Comparison of ENCODE assay signal across 2 cellular contexts in the genomic region with DNA sequence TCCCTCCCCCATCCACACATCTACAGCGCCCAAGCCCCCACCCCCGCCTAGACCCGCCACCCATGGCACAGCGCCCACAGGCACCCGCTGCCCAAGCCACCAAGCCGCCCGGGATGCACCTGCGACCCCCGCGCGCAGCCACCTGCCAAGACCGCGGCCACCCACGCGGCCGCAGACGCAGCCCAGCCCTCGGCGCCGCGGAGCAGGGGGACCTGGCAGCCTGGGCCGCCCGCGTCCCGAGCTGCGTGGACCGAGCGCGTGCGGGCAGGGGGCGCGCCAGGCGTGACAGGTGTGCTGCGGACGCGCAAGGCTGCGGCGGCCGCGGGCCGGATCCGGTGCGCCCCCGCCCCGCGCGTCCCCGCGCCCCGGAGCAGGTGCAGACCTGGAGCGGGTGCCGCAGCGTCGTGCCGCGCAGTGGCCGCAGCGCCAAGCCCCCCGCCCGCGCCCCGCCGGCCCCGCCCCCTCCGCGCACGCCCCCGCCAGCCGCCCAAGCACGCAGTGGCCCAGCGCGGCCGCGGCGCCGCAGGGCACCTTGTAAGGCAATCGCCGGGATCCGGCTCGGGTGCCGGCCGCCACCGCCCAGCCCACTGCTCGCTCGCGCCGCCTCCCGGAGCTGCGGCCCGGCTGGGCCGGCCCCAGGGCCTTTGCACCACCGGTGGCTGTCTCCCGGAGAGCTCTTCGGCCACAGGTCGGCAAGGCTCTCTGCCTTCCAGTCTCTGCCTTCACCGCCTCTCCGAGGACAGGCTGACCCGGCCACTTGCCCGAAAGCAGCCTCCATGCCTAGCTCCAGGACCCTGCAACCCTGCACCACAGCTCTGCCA.
TF ChIP-seq lines count a peak whose summit lies in the region.

TSS of gene PNCK (minus strand) at position 416 of the 821 bp plus-strand sequence. CDS start 737 bp downstream, outside the sequence.

TF ChIP-seq in SK-N-SH, 30 proteins besides CTCF, POLR2A, EP300 and RAD21:
- TF ChIP-seq REST (IDR thresholded peaks at IDR 0.05; ENCODE audit: low read depth, low read length) = no peak
- TF ChIP-seq JUND (IDR thresholded peaks at IDR 0.05) = no peak
- no peak for TF ChIP-seq TCF12 (IDR thresholded peaks at IDR 0.05)
- TF ChIP-seq EZH2phosphoT487 (IDR thresholded peaks at IDR 0.05; ENCODE audit: borderline replicate concordance, low read depth) = no peak
- TF ChIP-seq GABPA (IDR thresholded peaks at IDR 0.05; ENCODE audit: low read depth) = no peak
- TF ChIP-seq SIN3A (IDR thresholded peaks at IDR 0.05; ENCODE audit: borderline replicate concordance, low read depth, low read length) = no peak
- TF ChIP-seq, protein P1, sequence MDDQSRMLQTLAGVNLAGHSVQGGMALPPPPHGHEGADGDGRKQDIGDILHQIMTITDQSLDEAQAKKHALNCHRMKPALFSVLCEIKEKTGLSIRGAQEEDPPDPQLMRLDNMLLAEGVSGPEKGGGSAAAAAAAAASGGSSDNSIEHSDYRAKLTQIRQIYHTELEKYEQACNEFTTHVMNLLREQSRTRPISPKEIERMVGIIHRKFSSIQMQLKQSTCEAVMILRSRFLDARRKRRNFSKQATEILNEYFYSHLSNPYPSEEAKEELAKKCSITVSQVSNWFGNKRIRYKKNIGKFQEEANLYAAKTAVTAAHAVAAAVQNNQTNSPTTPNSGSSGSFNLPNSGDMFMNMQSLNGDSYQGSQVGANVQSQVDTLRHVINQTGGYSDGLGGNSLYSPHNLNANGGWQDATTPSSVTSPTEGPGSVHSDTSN (IDR thresholded peaks at IDR 0.05) = no peak
- no peak for TF ChIP-seq TEAD4 (IDR thresholded peaks at IDR 0.05; ENCODE audit: borderline replicate concordance, insufficient read depth)
- no peak for TF ChIP-seq YY1 (IDR thresholded peaks at IDR 0.05; ENCODE audit: low read depth)
- no peak for TF ChIP-seq RXRA (IDR thresholded peaks at IDR 0.05; ENCODE audit: borderline replicate concordance, low read depth)
- TF ChIP-seq ELF1 (IDR thresholded peaks at IDR 0.05) = no peak
- no peak for TF ChIP-seq NFIC (IDR thresholded peaks at IDR 0.05; ENCODE audit: borderline replicate concordance)

TF ChIP-seq in SK-N-SH treated with all-trans-retinoic acid at 6 μM for 48 hours, 23 proteins besides CTCF, POLR2A, EP300 and RAD21 (continued from another document):
- no peak for TF ChIP-seq SNAI2 (CRISPR knock-in tag; IDR thresholded peaks at IDR 0.05)
- no peak for TF ChIP-seq ZNF8 (CRISPR knock-in tag; IDR thresholded peaks at IDR 0.05)
- TF ChIP-seq TSHZ2 (CRISPR knock-in tag; IDR thresholded peaks at IDR 0.05) = no peak
- no peak for TF ChIP-seq ZFP3 (CRISPR knock-in tag; IDR thresholded peaks at IDR 0.05)
- TF ChIP-seq POU6F1 (CRISPR knock-in tag; IDR thresholded peaks at IDR 0.05; ENCODE audit: borderline replicate concordance, low read depth) = no peak
- TF ChIP-seq ARNTL (CRISPR knock-in tag; IDR thresholded peaks at IDR 0.05; ENCODE audit: borderline replicate concordance, low read depth) = no peak
- TF ChIP-seq RARB (CRISPR knock-in tag; IDR thresholded peaks at IDR 0.05) = no peak
- TF ChIP-seq ZNF565 (CRISPR knock-in tag; conservative IDR thresholded peaks at IDR 0.05; ENCODE audit: low read depth) = no peak
- no peak for TF ChIP-seq GLIS3 (CRISPR knock-in tag; IDR thresholded peaks at IDR 0.05)
- TF ChIP-seq BACH2 (CRISPR knock-in tag; IDR thresholded peaks at IDR 0.05; ENCODE audit: borderline replicate concordance) = no peak
